ENCODE assay signal across 30 cellular contexts in genomic region chr13:77946522-77946921, GRCh38. TPM values are rescaled to one million over a fixed set of nuclear protein-coding genes. Genes with fewer than 3 reads are reported as not detected.
"Had no signal": no experiment of that assay in that cellular context is flagged by ENCODE, and none has a peak within 500 bp of the region (broad histone marks: within the 10 kb centered on the region; RNA-seq: fewer than 3 reads in every experiment).

No MANE protein-coding gene starts in this region.

- H3K4me3 ChIP-seq: gastrocnemius medialis, left lung, sigmoid colon, upper lobe of left lung, vagina had no signal

- H3K27me3 ChIP-seq: gastrocnemius medialis, left lung, neutrophil, sigmoid colon, upper lobe of left lung, vagina had no signal

- H3K36me3 ChIP-seq: gastrocnemius medialis, left lung, neutrophil, sigmoid colon, upper lobe of left lung, vagina had no signal

- H3K9me3 ChIP-seq: gastrocnemius medialis, left lung, neutrophil, sigmoid colon, upper lobe of left lung, vagina had no signal

- FAIRE-seq: astrocyte, keratinocyte, small intestine had no signal

- DNase-seq: activated CD4-positive, alpha-beta memory T cell treated with anti-CD3 and anti-CD28 coated beads for 36 hours; activated CD4-positive, alpha-beta T cell treated with anti-CD3 and anti-CD28 coated beads, Interleukin-2, amount 10 ng/mL, durations not matched to agents 24 days and 14 days; activated CD4-positive, CD25-positive, alpha-beta regulatory T cell treated with anti-CD3 and anti-CD28 coated beads, Interleukin-2, amount 50 U/mL, for 72 hours; activated CD8-positive, alpha-beta memory T cell treated with anti-CD3 and anti-CD28 coated beads, Interleukin-2, amount 50 U/mL, for 48 hours; activated gamma-delta T cell; activated naive CD4-positive, alpha-beta T cell treated with anti-CD3 and anti-CD28 coated beads, Interleukin-2, amount 10 ng/mL, durations not matched to agents 7 days and 5 days; activated T-cell treated with anti-CD3 and anti-CD28 coated beads, Interleukin-2, amount 50 U/mL, for 24 hours; amniotic stem cell; central memory CD4-positive, alpha-beta T cell; effector CD4-positive, alpha-beta T cell; gastrocnemius medialis; glutamatergic neuron; hippocampal formation; left lung; naive thymus-derived CD4-positive, alpha-beta T cell; sigmoid colon; small intestine; stimulated activated CD4-positive, alpha-beta T cell treated with anti-CD3 and anti-CD28 coated beads, Interleukin-1b, Interleukin-23, amount 100 ng/mL, for 48 hours; stimulated activated CD4-positive, alpha-beta T cell treated with anti-CD3 and anti-CD28 coated beads, Interleukin-4, amount 100 ng/mL, for 4 hours; stimulated activated CD8-positive, alpha-beta memory T cell treated with anti-CD3 and anti-CD28 coated beads, Interleukin-4, amount 100 ng/mL, for 48 hours; stimulated activated naive CD8-positive, alpha-beta T cell treated with anti-CD3 and anti-CD28 coated beads, Interleukin-15, amount 100 ng/mL, for 72 hours; substantia nigra; T-helper 2 cell; upper lobe of left lung had no signal

- H3K27ac ChIP-seq: gastrocnemius medialis, left lung, neutrophil, sigmoid colon, upper lobe of left lung, vagina had no signal

- ATAC-seq: gastrocnemius medialis; left lung; naive thymus-derived CD4-positive, alpha-beta T cell; stimulated activated memory B cell treated with anti-CD40 and anti-IgM and Interleukin-4, amounts not matched to agents 10 μg/mL and 1 μg/mL and 100 μg/mL, for 72 hours; stimulated activated naive CD8-positive, alpha-beta T cell treated with anti-CD3 and anti-CD28 coated beads, Interleukin-15, amount 100 ng/mL, for 72 hours had no signal

- H3K4me1 ChIP-seq: gastrocnemius medialis, left lung, sigmoid colon, upper lobe of left lung, vagina had no signal

RNA-seq across cellular contexts. Expression of gene EDNRB, which starts 27.9 kb away (rescaled TPM):
- total RNA-seq: activated CD4-positive, alpha-beta memory T cell treated with anti-CD3 and anti-CD28 coated beads for 36 hours; activated CD4-positive, alpha-beta T cell treated with anti-CD3 and anti-CD28 coated beads, Interleukin-2, amount 10 ng/mL, durations not matched to agents 24 days and 14 days; osteocyte had no signal
- polyA plus RNA-seq: naive thymus-derived CD4-positive, alpha-beta T cell had no signal
